ENCODE assay signal across 20 cellular contexts in the genomic region with DNA sequence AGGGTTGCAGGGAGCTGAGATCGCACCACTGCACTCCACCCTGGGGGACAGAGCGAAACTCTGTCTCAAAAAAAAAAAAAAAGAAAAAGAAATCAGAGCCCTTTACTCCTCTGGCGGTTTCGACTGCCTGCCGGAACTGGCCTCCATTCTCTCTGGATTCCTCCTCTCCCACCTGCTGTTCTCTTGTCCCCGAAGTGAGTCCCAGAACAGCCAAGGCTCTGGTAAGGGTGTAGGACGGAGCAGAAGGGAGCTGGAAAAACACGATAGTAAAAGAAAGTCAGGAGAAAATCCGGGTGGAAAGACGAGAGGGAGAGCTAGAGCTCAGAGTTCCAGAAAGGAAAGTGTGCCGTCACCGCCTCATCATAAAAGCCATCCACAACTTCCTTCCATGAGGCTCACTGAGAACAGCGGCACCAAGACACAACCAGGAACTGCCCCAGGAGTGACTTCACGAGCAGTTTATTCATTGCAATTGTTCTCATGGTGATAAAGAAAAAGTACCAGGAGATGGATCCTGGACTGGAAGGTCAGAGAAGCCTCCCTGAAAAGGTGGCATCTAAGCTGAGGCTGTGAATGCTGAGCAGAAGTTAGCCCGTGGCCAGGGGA. TPM values are rescaled to one million over a fixed set of nuclear protein-coding genes. Genes with fewer than 3 reads are reported as not detected.
DNase-seq lines count a peak whose midpoint lies in the region; ATAC-seq and TF ChIP-seq lines count a peak whose summit lies in the region.
"Had no signal": no experiment of that assay in that cellular context is flagged by ENCODE, and none has a peak within 500 bp of the region (broad histone marks: within the 10 kb centered on the region; RNA-seq: fewer than 3 reads in every experiment).

No MANE protein-coding gene starts in this region.

- peak overlapping the region; percentile 54 for H3K4me3 Mint-ChIP-seq in WTC11
- peak overlapping the region; percentile 8 to 53 (median 37) for H3K4me3 Mint-ChIP-seq in nephron
- H3K4me3 Mint-ChIP-seq: activated CD4-positive, alpha-beta T cell treated with anti-CD3 and anti-CD28 coated beads, Interleukin-2, amount 10 ng/mL, durations not matched to agents 7 days and 5 days; activated naive CD8-positive, alpha-beta T cell; B cell; T-cell had no signal

- H3K27me3 Mint-ChIP-seq in WTC11 (ENCODE audit: low read depth), result no peaks in the 10 kb centered on the region; the same call in 1 of the 2 replicates
- H3K27me3 Mint-ChIP-seq in nephron (ENCODE audit: low read depth), result peaks cover 16% of the 10 kb centered on the region

- H3K4me3 ChIP-seq in A673 (ENCODE audit: low read depth, low read length, poor library complexity, severe bottlenecking) (no peak overlapping the region), suprapubic skin (no peak overlapping the region)
- H3K4me3 ChIP-seq: PC-9 had no signal

- H3K27me3 ChIP-seq in A673 (replicated peaks; ENCODE audit: insufficient read depth, low read depth, low read length, poor library complexity), result no peaks in the 10 kb centered on the region
- H3K27me3 ChIP-seq in suprapubic skin, result no peaks in the 10 kb centered on the region
- H3K27me3 ChIP-seq: neutrophil had no signal

- no peaks in the 10 kb centered on the region for H3K36me3 ChIP-seq in A673 (ENCODE audit: insufficient read depth, low read length, poor library complexity, severe bottlenecking)
- peaks cover 20% of the 10 kb centered on the region for H3K36me3 ChIP-seq in suprapubic skin
- H3K36me3 ChIP-seq: neutrophil had no signal

- TF ChIP-seq POLR2A in suprapubic skin (IDR thresholded peaks at IDR 0.05), result no peak

- BruUV-seq in A673 (replicated peaks; lab: Mats Ljungman, UMichigan), result no TSS peak

- H3K27ac Mint-ChIP-seq in WTC11 (peak overlapping the region; percentile 98), nephron (peak overlapping the region in 1 of 3 experiments; percentile 19)
- H3K27ac Mint-ChIP-seq: activated CD4-positive, alpha-beta T cell treated with anti-CD3 and anti-CD28 coated beads, Interleukin-2, amount 10 ng/mL, durations not matched to agents 7 days and 5 days; activated naive CD8-positive, alpha-beta T cell; B cell; T-cell had no signal

- no peak overlapping the region for H3K27ac ChIP-seq in A673 (ENCODE audit: low read depth, low read length, poor library complexity, severe bottlenecking)
- no peak overlapping the region for H3K27ac ChIP-seq in suprapubic skin
- H3K27ac ChIP-seq: neutrophil, PC-9 had no signal

- no peak for TF ChIP-seq CTCF in A673 (conservative IDR thresholded peaks at IDR 0.05; ENCODE audit: low read depth, low read length)
- TF ChIP-seq CTCF in WTC11 (IDR thresholded peaks at IDR 0.05), result no peak
- no peak for TF ChIP-seq CTCF in nephron (IDR thresholded peaks at IDR 0.05; ENCODE audit: unreplicated experiment in 3 of 3)
- no peak for TF ChIP-seq CTCF in suprapubic skin (IDR thresholded peaks at IDR 0.05)

- no peak for TF ChIP-seq EP300 in suprapubic skin (IDR thresholded peaks at IDR 0.05)

- ATAC-seq in WTC11 (peak; percentile 89), HG03280 (IDR thresholded peaks at IDR 0.05; ENCODE audit: unreplicated experiment) (no peak)
- ATAC-seq: T-cell had no signal

- CTCF ChIA-PET in A673 (lab: Charles Lee), result interaction anchor here (0.6 kb wide), 1 partner anchor 18 kb away, joined by 6 read pairs; no protein-coding TSS in a partner anchor
- CTCF ChIA-PET in WTC11 (lab: Charles Lee), result interaction anchor here (0.6 to 3.2 kb wide), 5 partner anchors 9 to 781 kb away, joined by 3 to 17 read pairs (median 5); no protein-coding TSS in a partner anchor

- H3K36me3 Mint-ChIP-seq in WTC11, result no peaks in the 10 kb centered on the region
- H3K36me3 Mint-ChIP-seq in nephron (ENCODE audit: low read depth), result no peaks in the 10 kb centered on the region
- H3K36me3 Mint-ChIP-seq: activated naive CD8-positive, alpha-beta T cell had no signal

- H3K9me3 Mint-ChIP-seq in WTC11 (peaks cover 7% of the 10 kb centered on the region), nephron (peaks cover 2% of the 10 kb centered on the region)
- H3K9me3 Mint-ChIP-seq: activated CD4-positive, alpha-beta T cell treated with anti-CD3 and anti-CD28 coated beads, Interleukin-2, amount 10 ng/mL, durations not matched to agents 7 days and 5 days; T-cell had no signal

- H3K4me1 Mint-ChIP-seq in WTC11 (peaks cover 40% of the 10 kb centered on the region), nephron (peaks cover 21% of the 10 kb centered on the region)
- H3K4me1 Mint-ChIP-seq: activated CD4-positive, alpha-beta T cell treated with anti-CD3 and anti-CD28 coated beads, Interleukin-2, amount 10 ng/mL, durations not matched to agents 7 days and 5 days; B cell; T-cell had no signal

- intact Hi-C loops in A673 (cut with micrococcal nuclease; ENCODE audit: unreplicated experiment), result no loop called here

- H3K4me1 ChIP-seq in A673 (ENCODE audit: insufficient read depth, low read length, poor library complexity, severe bottlenecking), result peaks cover 5% of the 10 kb centered on the region
- no peaks in the 10 kb centered on the region for H3K4me1 ChIP-seq in suprapubic skin

- peak; percentile 37 for DNase-seq in A673 (ENCODE audit: low spot score)
- DNase-seq in WTC11 (ENCODE audit: low spot score), result peak; percentile 67
- peak; percentile 74 for DNase-seq in iPS DF 4.7 (ENCODE audit: extremely low read depth, low spot score)
- no peak for DNase-seq in ureter (ENCODE audit: low spot score)
- DNase-seq in suprapubic skin (ENCODE audit: low spot score in 2 of 2), result no peak
- DNase-seq in NCI-H526 (lab: John Stamatoyannopoulos, UW), result no peak
- DNase-seq: activated CD4-positive, alpha-beta T cell treated with anti-CD3 and anti-CD28 coated beads, Interleukin-2, amount 10 ng/mL, durations not matched to agents 7 days and 5 days; COR-L47; head of caudate nucleus; IMR-90; NCI-H1436; PC-9; SIG-M5; stimulated activated CD8-positive, alpha-beta memory T cell treated with anti-CD3 and anti-CD28 coated beads, Interleukin-4, amount 100 ng/mL, for 48 hours; T-cell had no signal

- POLR2A ChIA-PET in A673 (lab: Charles Lee; ENCODE audit: low non-redundant PET) (no interaction called here), WTC11 (lab: Charles Lee) (no interaction called here)

- H3K9me3 ChIP-seq in A673 (ENCODE audit: low read depth, low read length, poor library complexity, severe bottlenecking) (no peaks in the 10 kb centered on the region), suprapubic skin (no peaks in the 10 kb centered on the region)
- H3K9me3 ChIP-seq: neutrophil had no signal

- WGBS in suprapubic skin, result 81% methylated on average over 15 of the region's 15 CpGs

TF ChIP-seq in WTC11, 78 proteins besides CTCF, POLR2A, EP300 and RAD21 (continues in another document):
- no peak for TF ChIP-seq JUN (CRISPR knock-in tag; IDR thresholded peaks at IDR 0.05)
- TF ChIP-seq, protein P1, sequence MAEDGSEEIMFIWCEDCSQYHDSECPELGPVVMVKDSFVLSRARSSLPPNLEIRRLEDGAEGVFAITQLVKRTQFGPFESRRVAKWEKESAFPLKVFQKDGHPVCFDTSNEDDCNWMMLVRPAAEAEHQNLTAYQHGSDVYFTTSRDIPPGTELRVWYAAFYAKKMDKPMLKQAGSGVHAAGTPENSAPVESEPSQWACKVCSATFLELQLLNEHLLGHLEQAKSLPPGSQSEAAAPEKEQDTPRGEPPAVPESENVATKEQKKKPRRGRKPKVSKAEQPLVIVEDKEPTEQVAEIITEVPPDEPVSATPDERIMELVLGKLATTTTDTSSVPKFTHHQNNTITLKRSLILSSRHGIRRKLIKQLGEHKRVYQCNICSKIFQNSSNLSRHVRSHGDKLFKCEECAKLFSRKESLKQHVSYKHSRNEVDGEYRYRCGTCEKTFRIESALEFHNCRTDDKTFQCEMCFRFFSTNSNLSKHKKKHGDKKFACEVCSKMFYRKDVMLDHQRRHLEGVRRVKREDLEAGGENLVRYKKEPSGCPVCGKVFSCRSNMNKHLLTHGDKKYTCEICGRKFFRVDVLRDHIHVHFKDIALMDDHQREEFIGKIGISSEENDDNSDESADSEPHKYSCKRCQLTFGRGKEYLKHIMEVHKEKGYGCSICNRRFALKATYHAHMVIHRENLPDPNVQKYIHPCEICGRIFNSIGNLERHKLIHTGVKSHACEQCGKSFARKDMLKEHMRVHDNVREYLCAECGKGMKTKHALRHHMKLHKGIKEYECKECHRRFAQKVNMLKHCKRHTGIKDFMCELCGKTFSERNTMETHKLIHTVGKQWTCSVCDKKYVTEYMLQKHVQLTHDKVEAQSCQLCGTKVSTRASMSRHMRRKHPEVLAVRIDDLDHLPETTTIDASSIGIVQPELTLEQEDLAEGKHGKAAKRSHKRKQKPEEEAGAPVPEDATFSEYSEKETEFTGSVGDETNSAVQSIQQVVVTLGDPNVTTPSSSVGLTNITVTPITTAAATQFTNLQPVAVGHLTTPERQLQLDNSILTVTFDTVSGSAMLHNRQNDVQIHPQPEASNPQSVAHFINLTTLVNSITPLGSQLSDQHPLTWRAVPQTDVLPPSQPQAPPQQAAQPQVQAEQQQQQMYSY (CRISPR knock-in tag; IDR thresholded peaks at IDR 0.05), result peak; percentile 56; the same call in 1 of the 2 replicates
- peak; percentile 58; the same call in 1 of the 2 replicates for TF ChIP-seq TEAD1 (CRISPR knock-in tag; IDR thresholded peaks at IDR 0.05)
- no peak for TF ChIP-seq TCF7 (CRISPR knock-in tag; IDR thresholded peaks at IDR 0.05; ENCODE audit: low read depth)
- TF ChIP-seq, protein P2, sequence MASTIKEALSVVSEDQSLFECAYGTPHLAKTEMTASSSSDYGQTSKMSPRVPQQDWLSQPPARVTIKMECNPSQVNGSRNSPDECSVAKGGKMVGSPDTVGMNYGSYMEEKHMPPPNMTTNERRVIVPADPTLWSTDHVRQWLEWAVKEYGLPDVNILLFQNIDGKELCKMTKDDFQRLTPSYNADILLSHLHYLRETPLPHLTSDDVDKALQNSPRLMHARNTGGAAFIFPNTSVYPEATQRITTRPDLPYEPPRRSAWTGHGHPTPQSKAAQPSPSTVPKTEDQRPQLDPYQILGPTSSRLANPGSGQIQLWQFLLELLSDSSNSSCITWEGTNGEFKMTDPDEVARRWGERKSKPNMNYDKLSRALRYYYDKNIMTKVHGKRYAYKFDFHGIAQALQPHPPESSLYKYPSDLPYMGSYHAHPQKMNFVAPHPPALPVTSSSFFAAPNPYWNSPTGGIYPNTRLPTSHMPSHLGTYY (CRISPR knock-in tag; IDR thresholded peaks at IDR 0.05), result no peak

RNA-seq across cellular contexts. Expression of a gene that starts 12.3 kb away (rescaled TPM):
- total RNA-seq in A673 (2021), result 1.8 and 2.5 TPM in 2 replicates
- total RNA-seq in WTC11 (2021), result 1.4 to 1.8 TPM (median 1.5 TPM) in 3 replicates
- total RNA-seq in ureter, result 28.6 TPM
- 1 to 10 TPM; 3.1 to 6.1 (median 4.4) TPM for total RNA-seq in suprapubic skin
- total RNA-seq: B cell had no signal

RNA-seq across cellular contexts. Expression of a gene that starts 23.2 kb away (rescaled TPM):
- total RNA-seq in A673 (2021), result 0.90 and 2.4 TPM in 2 replicates
- 11.3 to 14.6 TPM (median 12.0 TPM) in 3 replicates for total RNA-seq in WTC11 (2021)
- total RNA-seq in ureter, result 40.5 TPM
- 1 to 10 TPM; 2.9 to 4.3 (median 3.8) TPM for total RNA-seq in suprapubic skin
- total RNA-seq: B cell had no signal

Comparison
In these comparisons a context has a peak if more than half of its experiments do, and no peak if none do; other contexts are left out.
1. DNase-seq: peak in A673 (single experiment), WTC11 (single experiment) and iPS DF 4.7 (single experiment); none in ureter (single experiment), suprapubic skin (0 of 2) and NCI-H526 (0 of 2).